Comparison of ENCODE assay signal across 1 cellular context in genomic region chr22:19466126-19466716, GRCh38.
TF ChIP-seq lines count a peak whose summit lies in the region.

No MANE protein-coding gene starts in this region.

TF ChIP-seq in K562, 482 proteins besides CTCF, POLR2A, EP300 and RAD21 (continued from another document):
- TF ChIP-seq AFF1 (IDR thresholded peaks at IDR 0.05; ENCODE audit: low read depth in 1 of 2, partially characterized antibody in 2 of 2): no peak
- no peak for TF ChIP-seq MTA3 (IDR thresholded peaks at IDR 0.05; ENCODE audit: borderline replicate concordance)
- TF ChIP-seq ERF (CRISPR knock-in tag; IDR thresholded peaks at IDR 0.05): no peak
- TF ChIP-seq TAF7 (tag; IDR thresholded peaks at IDR 0.05): no peak
- TF ChIP-seq SRSF9 (IDR thresholded peaks at IDR 0.05; ENCODE audit: borderline replicate concordance, low read depth, low read length): no peak
- no peak for TF ChIP-seq ZNF830 (CRISPR knock-in tag; IDR thresholded peaks at IDR 0.05)
- no peak for TF ChIP-seq ZSCAN32 (CRISPR knock-in tag; IDR thresholded peaks at IDR 0.05)
- TF ChIP-seq TOE1 (IDR thresholded peaks at IDR 0.05; ENCODE audit: borderline replicate concordance): no peak
- peak; percentile 77; the same call in 1 of the 2 replicates for TF ChIP-seq TOE1 (CRISPR knock-in tag; IDR thresholded peaks at IDR 0.05; ENCODE audit: borderline replicate concordance, low read depth)
- TF ChIP-seq FOXJ2 (tag; IDR thresholded peaks at IDR 0.05): no peak
TF ChIP-seq in K562: peak in this region for 28.
